ENCODE assay signal across 7 cellular contexts in genomic region chr17:76268015-76268749, GRCh38. TPM values are rescaled to one million over a fixed set of nuclear protein-coding genes. Genes with fewer than 3 reads are reported as not detected.
A peak's percentile ranks its signal among the peaks of the same experiment; 100 is the strongest.
DNase-seq lines count a peak whose midpoint lies in the region; ATAC-seq, FAIRE-seq and TF ChIP-seq lines count a peak whose summit lies in the region.

No MANE protein-coding gene starts in this region.

- H3K27me3 Mint-ChIP-seq in T-helper 2 cell treated with Interferon-gamma antibody and Interleukin-4, amounts not matched to agents 5 μg/mL and 100 μg/mL, for 36 hours (ENCODE audit: low read depth): no peaks in the 10 kb centered on the region

- H3K27ac Mint-ChIP-seq in T-helper 2 cell treated with Interferon-gamma antibody and Interleukin-4, amounts not matched to agents 5 μg/mL and 100 μg/mL, for 36 hours: peak overlapping the region; percentile 95

- TF ChIP-seq CTCF in K562 (IDR thresholded peaks at IDR 0.05 in 2 of 3, conservative IDR thresholded peaks at IDR 0.05 in 1 of 3; ENCODE audit: insufficient read depth in 2 of 3, low read depth in 1 of 3, low read length in 3 of 3): no peak

- ATAC-seq in K562: peak; percentile 25

- intact Hi-C loops in K562 (cut with micrococcal nuclease): loop anchor here (2.0 to 5.0 kb wide), 3 partner anchors 29 to 86 kb away; no protein-coding TSS in a partner anchor

- peak overlapping the region; percentile 68 for H3K4me2 ChIP-seq in K562 (ENCODE audit: insufficient read depth, low read length)

- no peaks in the 10 kb centered on the region for H3K27me3 ChIP-seq in K562 (ENCODE audit: control insufficient read depth in 2 of 2, insufficient read depth in 2 of 2, low read length in 2 of 2)

- H3K9me3 Mint-ChIP-seq in T-helper 2 cell treated with Interferon-gamma antibody and Interleukin-4, amounts not matched to agents 5 μg/mL and 100 μg/mL, for 36 hours: no peaks in the 10 kb centered on the region

- peak overlapping the region; percentile 14 for H3K4me3 ChIP-seq in K562

- TSS peak; percentile 97 for BruUV-seq in K562 (replicated peaks; lab: Mats Ljungman, UMichigan)

- H3K4me3 Mint-ChIP-seq in T-helper 2 cell treated with Interferon-gamma antibody and Interleukin-4, amounts not matched to agents 5 μg/mL and 100 μg/mL, for 36 hours: peak overlapping the region; percentile 94

- peaks cover 37 to 67% of the 10 kb centered on the region in 2 experiments for H3K4me1 ChIP-seq in K562 (replicated peaks in 1 of 2; ENCODE audit: control insufficient read depth in 2 of 2, insufficient read depth in 2 of 2, low read length in 2 of 2)

- peak overlapping the region; percentile 81 to 89 for H3K9ac ChIP-seq in K562 (ENCODE audit: insufficient read depth in 1 of 2, low read depth in 2 of 2, low read length in 2 of 2)

- H3K36me3 Mint-ChIP-seq in T-helper 2 cell treated with Interferon-gamma antibody and Interleukin-4, amounts not matched to agents 5 μg/mL and 100 μg/mL, for 36 hours (ENCODE audit: low read depth): peaks cover 48% of the 10 kb centered on the region

- POLR2A ChIA-PET in K562 (lab: Yijun Ruan, JAX): interaction anchor here (0.6 to 10.6 kb wide), 30 partner anchors 8 to 1670 kb away, joined by 3 to 227 read pairs (median 6); partner anchors contain the start of gene RNF157

- H3K4me1 Mint-ChIP-seq in T-helper 2 cell treated with Interferon-gamma antibody and Interleukin-4, amounts not matched to agents 5 μg/mL and 100 μg/mL, for 36 hours (ENCODE audit: low read depth): peaks cover 46% of the 10 kb centered on the region

- H3K36me3 ChIP-seq in K562 (ENCODE audit: control insufficient read depth, insufficient read depth, low read length): peaks cover 45% of the 10 kb centered on the region

- no peaks in the 10 kb centered on the region for H3K9me1 ChIP-seq in K562 (ENCODE audit: control insufficient read depth, insufficient read depth, low read length)

- peaks cover 56% of the 10 kb centered on the region for H3K79me2 ChIP-seq in K562 (ENCODE audit: control insufficient read depth, insufficient read depth, low read length)

- CTCF ChIA-PET in K562 (lab: Yijun Ruan, JAX; ENCODE audit: low intra/inter-chr PET ratio): no interaction called here

- TF ChIP-seq POLR2A in K562 (conservative IDR thresholded peaks at IDR 0.05): peak; percentile 73

- no peaks in the 10 kb centered on the region for H3K9me3 ChIP-seq in K562 (replicated peaks; ENCODE audit: control insufficient read depth, insufficient read depth, low read depth, low read length)

- H2AFZ ChIP-seq in K562 (ENCODE audit: low read depth, low read length): 0 out of 2 replicates have a peak overlapping the region, but pooled peaks have one; percentile 46

- peak in 1 of 2 experiments; percentile 20; a peak in 1 of 4 replicates for TF ChIP-seq RAD21 in K562 (CRISPR knock-in tag; conservative IDR thresholded peaks at IDR 0.05 in 1 of 2, IDR thresholded peaks at IDR 0.05 in 1 of 2)

- peak; percentile 79 for FAIRE-seq in K562 (lab: Jason Lieb, UNC)

- in situ Hi-C loops in K562 (cut with MboI): no loop called here

- 1% methylated on average over 9 of the region's 9 CpGs for WGBS in K562 (ENCODE audit: insufficient coverage, low coverage, missing lambda C conversion rate)

- TF ChIP-seq EP300 in K562 (IDR thresholded peaks at IDR 0.05; ENCODE audit: low read length): peak; percentile 50; the same call in 1 of the 2 replicates

- H4K20me1 ChIP-seq in K562 (replicated peaks; ENCODE audit: control insufficient read depth, insufficient read depth, low read length): no peaks in the 10 kb centered on the region

- DNase-seq in HCEC 1CT: peak; percentile 64
- peak; percentile 69 for DNase-seq in T-helper 2 cell treated with Interferon-gamma antibody and Interleukin-4, amounts not matched to agents 5 μg/mL and 100 μg/mL, for 36 hours (ENCODE audit: low spot score)
- peak; percentile 63 to 93 (median 76) for DNase-seq in K562 (ENCODE audit: extremely low read depth in 1 of 4, low spot score in 3 of 4)
- DNase-seq in islet precursor cell: peak; percentile 89
- peak; percentile 88 for DNase-seq in stimulated activated CD4-positive, alpha-beta T cell treated with anti-CD3 and anti-CD28 coated beads, Interleukin-1b, Interleukin-23, amount 100 ng/mL, for 48 hours
- DNase-seq in GOT3 (lab: John Stamatoyannopoulos, UW): no peak
- DNase-seq in NCI-H1048 (lab: John Stamatoyannopoulos, UW): no peak

- peak overlapping the region; percentile 81 for H3K27ac ChIP-seq in K562 (ENCODE audit: extremely low read depth, low read depth, low read length)

TF ChIP-seq in K562, 482 proteins besides CTCF, POLR2A, EP300 and RAD21 (continues in another document):
- TF ChIP-seq ZNF436 (CRISPR knock-in tag; IDR thresholded peaks at IDR 0.05) (0 out of 2 replicates have a peak, but pooled peaks have one; percentile 16), ZNF263 (CRISPR knock-in tag; IDR thresholded peaks at IDR 0.05; ENCODE audit: borderline replicate concordance) (peak; percentile 35; the same call in 1 of the 2 replicates), ZFP30 (CRISPR knock-in tag; IDR thresholded peaks at IDR 0.05; ENCODE audit: borderline replicate concordance) (no peak), ZNF551 (CRISPR knock-in tag; IDR thresholded peaks at IDR 0.05) (no peak), RBBP5 (IDR thresholded peaks at IDR 0.05; ENCODE audit: borderline replicate concordance, insufficient read depth, low read length, poor library complexity, severe bottlenecking) (peak; percentile 8)

RNA-seq across cellular contexts. Expression of gene UBALD2, which starts 3.0 kb away (rescaled TPM):
- total RNA-seq in K562 (2011; cell fraction: chromatin; rRNA removed; ENCODE audit: low replicate concordance): 10.6 and 25.5 TPM in 2 replicates
- total RNA-seq in K562 (2011; cell fraction: nucleolus; rRNA removed): 27.3 and 33.0 TPM in 2 replicates
- 22.7 and 24.3 TPM in 2 replicates for total RNA-seq in K562 (2011; cell fraction: nucleoplasm; rRNA removed)
- total RNA-seq in K562 (2014; rRNA removed): 43.1 and 52.7 TPM in 2 replicates
- 5.8 and 7.6 TPM in 2 replicates for total RNA-seq in K562 (2014; rRNA removed; fragmentation: Illumina TruSeq; extraction: Trizol)
- total RNA-seq in K562 (2015; rRNA removed; fragmentation: Illumina TruSeq; extraction: Trizol): 21.9 and 25.3 TPM in 2 replicates
- total RNA-seq in K562 (2021): 85.3 and 94.1 TPM in 2 replicates
- polyA plus RNA-seq in K562 (2011; rRNA removed): 46.6 and 79.6 TPM in 2 replicates
- polyA plus RNA-seq in K562 (2011; cell fraction: cytosol; rRNA removed): 34.5 and 74.0 TPM in 2 replicates
- 55.6 and 56.6 TPM in 2 replicates for polyA plus RNA-seq in K562 (2011; cell fraction: nucleus; rRNA removed)
- 62.8 and 75.4 TPM in 2 replicates for polyA plus RNA-seq in K562 (2012)
- polyA plus RNA-seq in K562 (2014; fragmentation: Illumina TruSeq; extraction: Trizol): 17.4 and 39.3 TPM in 2 replicates
- polyA plus RNA-seq in K562 (2014; fragmentation: Nextera tagmentation; extraction: Ambion mirVana): 1 to 10 TPM; 2.3 to 3.9 TPM
- 40.6 and 46.5 TPM in 2 replicates for polyA plus RNA-seq in K562 (2014; rRNA removed)
- polyA minus RNA-seq in K562 (2011; rRNA and poly(A)+ RNA removed): 8.0 and 8.5 TPM in 2 replicates
- polyA minus RNA-seq in K562 (2011; cell fraction: cytosol; rRNA and poly(A)+ RNA removed): 32.8 and 59.0 TPM in 2 replicates
- 8.1 and 9.6 TPM in 2 replicates for polyA minus RNA-seq in K562 (2011; cell fraction: nucleus; rRNA and poly(A)+ RNA removed)

RNA-seq across cellular contexts. Expression of gene RNF157, which starts 27.9 kb away (rescaled TPM):
- 105 and 114 TPM in 2 replicates for total RNA-seq in K562 (2011; cell fraction: chromatin; rRNA removed; ENCODE audit: low replicate concordance)
- total RNA-seq in K562 (2011; cell fraction: nucleolus; rRNA removed): 43.7 and 60.5 TPM in 2 replicates
- 85.8 and 127 TPM in 2 replicates for total RNA-seq in K562 (2011; cell fraction: nucleoplasm; rRNA removed)
- 12.7 and 21.6 TPM in 2 replicates for total RNA-seq in K562 (2014; rRNA removed)
- total RNA-seq in K562 (2014; rRNA removed; fragmentation: Illumina TruSeq; extraction: Trizol): 16.3 and 17.9 TPM in 2 replicates
- total RNA-seq in K562 (2015; rRNA removed; fragmentation: Illumina TruSeq; extraction: Trizol): 28.2 and 28.7 TPM in 2 replicates
- total RNA-seq in K562 (2021): 28.6 and 29.0 TPM in 2 replicates
- 30.5 and 37.8 TPM in 2 replicates for polyA plus RNA-seq in K562 (2011; rRNA removed)
- 29.5 and 33.1 TPM in 2 replicates for polyA plus RNA-seq in K562 (2011; cell fraction: cytosol; rRNA removed)
- 28.4 and 36.3 TPM in 2 replicates for polyA plus RNA-seq in K562 (2011; cell fraction: nucleus; rRNA removed)
- polyA plus RNA-seq in K562 (2012): 21.3 and 53.9 TPM in 2 replicates
- 29.0 and 31.7 TPM in 2 replicates for polyA plus RNA-seq in K562 (2014; fragmentation: Illumina TruSeq; extraction: Trizol)
- polyA plus RNA-seq in K562 (2014; fragmentation: Nextera tagmentation; extraction: Ambion mirVana): 10 to 100 TPM in 1 of 2 experiments, 1 to 10 TPM in 1; 8.1 to 12.7 TPM
- 20.8 and 26.3 TPM in 2 replicates for polyA plus RNA-seq in K562 (2014; rRNA removed)
- 40.3 and 41.8 TPM in 2 replicates for polyA minus RNA-seq in K562 (2011; rRNA and poly(A)+ RNA removed)
- polyA minus RNA-seq in K562 (2011; cell fraction: cytosol; rRNA and poly(A)+ RNA removed): 30.4 and 40.2 TPM in 2 replicates
- polyA minus RNA-seq in K562 (2011; cell fraction: nucleus; rRNA and poly(A)+ RNA removed): 13.2 and 28.3 TPM in 2 replicates

RNA-seq across cellular contexts. Expression of gene QRICH2, which starts 39.9 kb away (rescaled TPM):
- 4.4 and 9.4 TPM in 2 replicates for total RNA-seq in K562 (2011; cell fraction: chromatin; rRNA removed; ENCODE audit: low replicate concordance)
- total RNA-seq in K562 (2011; cell fraction: nucleolus; rRNA removed): 3.3 and 4.1 TPM in 2 replicates
- 2.4 TPM in 2 replicates for total RNA-seq in K562 (2011; cell fraction: nucleoplasm; rRNA removed)
- total RNA-seq in K562 (2014; rRNA removed) (1.3 and 1.5 TPM in 2 replicates), K562 (2014; rRNA removed; fragmentation: Illumina TruSeq; extraction: Trizol) (0.89 and 1.1 TPM in 2 replicates), K562 (2015; rRNA removed; fragmentation: Illumina TruSeq; extraction: Trizol) (1.6 and 2.0 TPM in 2 replicates), K562 (2021) (1.4 and 2.0 TPM in 2 replicates)
- polyA plus RNA-seq in K562 (2011; rRNA removed) (0.46 and 1.3 TPM in 2 replicates), K562 (2014; fragmentation: Illumina TruSeq; extraction: Trizol) (0.40 and 0.61 TPM in 2 replicates), K562 (2014; fragmentation: Nextera tagmentation; extraction: Ambion mirVana) (under 1 TPM; 0.03 to 0.07 TPM), K562 (2014; rRNA removed) (0.81 and 1.2 TPM in 2 replicates)
- 0.82 and 1.0 TPM in 2 replicates for polyA plus RNA-seq in K562 (2011; cell fraction: cytosol; rRNA removed)
- polyA plus RNA-seq in K562 (2011; cell fraction: nucleus; rRNA removed): 3.4 and 4.1 TPM in 2 replicates
- polyA plus RNA-seq in K562 (2012): 1.5 and 13.0 TPM in 2 replicates
- polyA minus RNA-seq in K562 (2011; rRNA and poly(A)+ RNA removed): 6.7 and 10.1 TPM in 2 replicates
- 1.8 and 2.2 TPM in 2 replicates for polyA minus RNA-seq in K562 (2011; cell fraction: cytosol; rRNA and poly(A)+ RNA removed)
- polyA minus RNA-seq in K562 (2011; cell fraction: nucleus; rRNA and poly(A)+ RNA removed): 1.1 and 2.2 TPM in 2 replicates

Comparison
In these comparisons a context has a peak if more than half of its experiments do, and no peak if none do; other contexts are left out.
1. DNase-seq: peak in HCEC 1CT (single experiment), T-helper 2 cell treated with Interferon-gamma antibody and Interleukin-4, amounts not matched to agents 5 μg/mL and 100 μg/mL, for 36 hours (single experiment), K562 (4 of 4), islet precursor cell (single experiment) and stimulated activated CD4-positive, alpha-beta T cell treated with anti-CD3 and anti-CD28 coated beads, Interleukin-1b, Interleukin-23, amount 100 ng/mL, for 48 hours (single experiment); none in GOT3 (single experiment) and NCI-H1048 (single experiment).